ENCODE assay signal across 8 cellular contexts in genomic region chr21:41952568-41953248, GRCh38. TPM values are rescaled to one million over a fixed set of nuclear protein-coding genes. Genes with fewer than 3 reads are reported as not detected.
DNase-seq lines count a peak whose midpoint lies in the region; TF ChIP-seq lines count a peak whose summit lies in the region.

No MANE protein-coding gene starts in this region.

- H3K27me3 Mint-ChIP-seq in Calu3 (ENCODE audit: unreplicated experiment): no peaks in the 10 kb centered on the region
- H3K27me3 Mint-ChIP-seq in endothelial cell (ENCODE audit: unreplicated experiment): peaks cover 24% of the 10 kb centered on the region
- peaks cover 34% of the 10 kb centered on the region for H3K27me3 Mint-ChIP-seq in neural crest cell (ENCODE audit: low read depth)

- H3K4me3 Mint-ChIP-seq in Calu3 (ENCODE audit: low read depth, unreplicated experiment): peak overlapping the region; percentile 71
- peak overlapping the region; percentile 82 for H3K4me3 Mint-ChIP-seq in endothelial cell (ENCODE audit: unreplicated experiment)
- peak overlapping the region; percentile 73 for H3K4me3 Mint-ChIP-seq in neural crest cell

- TF ChIP-seq CTCF in Calu3 (IDR thresholded peaks at IDR 0.05; ENCODE audit: unreplicated experiment): no peak
- TF ChIP-seq CTCF in endothelial cell (IDR thresholded peaks at IDR 0.05; ENCODE audit: unreplicated experiment): no peak
- TF ChIP-seq CTCF in neural crest cell (conservative IDR thresholded peaks at IDR 0.05): no peak
- TF ChIP-seq CTCF in GM10248 (IDR thresholded peaks at IDR 0.05; ENCODE audit: control extremely low read depth, extremely low read depth, low read depth, missing control alignments): no peak

- intact Hi-C loops in Calu3 (cut with micrococcal nuclease; ENCODE audit: unreplicated experiment): no loop called here

- BruUV-seq in Calu3 (replicated peaks; lab: Mats Ljungman, UMichigan): no TSS peak

- DNase-seq in Calu3 (no peak), NCI-H510A (lab: John Stamatoyannopoulos, UW) (peak; percentile 33), endothelial cell (ENCODE audit: low spot score) (no peak), neural crest cell (ENCODE audit: low read depth, low spot score) (no peak), iPS-NIHi7 (ENCODE audit: extremely low spot score) (no peak), GM10248 (ENCODE audit: extremely low spot score) (no peak), EL (no peak)
- DNase-seq in NK-92 treated with Interleukin-12 subunit alpha and Interleukin-12 subunit beta, amount 100 ng/mL, for 24 hours (lab: John Stamatoyannopoulos, UW): no peak

- H3K9me3 Mint-ChIP-seq in Calu3 (ENCODE audit: low read depth, unreplicated experiment): no peaks in the 10 kb centered on the region
- no peaks in the 10 kb centered on the region for H3K9me3 Mint-ChIP-seq in endothelial cell (ENCODE audit: unreplicated experiment)
- H3K9me3 Mint-ChIP-seq in neural crest cell: no peaks in the 10 kb centered on the region

- CTCF ChIA-PET in Calu3 (lab: Charles Lee) (interaction anchor here (0.9 kb wide), 1 partner anchor 168 kb away, joined by 3 read pairs; no protein-coding TSS in a partner anchor), GM10248 (lab: Yijun Ruan, JAX) (interaction anchor here (1.0 to 1.8 kb wide), 5 partner anchors 10 to 492 kb away, joined by 3 to 6 read pairs (median 4); no protein-coding TSS in a partner anchor)

- POLR2A ChIA-PET in GM10248 (lab: Yijun Ruan, JAX): no interaction called here

- H3K4me1 Mint-ChIP-seq in Calu3 (ENCODE audit: low read depth, unreplicated experiment): peaks cover 28% of the 10 kb centered on the region
- peaks cover 29% of the 10 kb centered on the region for H3K4me1 Mint-ChIP-seq in endothelial cell (ENCODE audit: unreplicated experiment)
- H3K4me1 Mint-ChIP-seq in neural crest cell: peaks cover 34% of the 10 kb centered on the region

- H3K27ac Mint-ChIP-seq in Calu3 (ENCODE audit: unreplicated experiment): no peak overlapping the region
- peak overlapping the region; percentile 67 for H3K27ac Mint-ChIP-seq in endothelial cell (ENCODE audit: unreplicated experiment)
- no peak overlapping the region for H3K27ac Mint-ChIP-seq in neural crest cell (ENCODE audit: unreplicated experiment)

- H3K36me3 Mint-ChIP-seq in Calu3 (ENCODE audit: insufficient read depth, unreplicated experiment): peaks cover 22% of the 10 kb centered on the region
- peaks cover 9% of the 10 kb centered on the region for H3K36me3 Mint-ChIP-seq in endothelial cell (ENCODE audit: low read depth, unreplicated experiment)
- peaks cover 2% of the 10 kb centered on the region for H3K36me3 Mint-ChIP-seq in neural crest cell (ENCODE audit: low read depth)

RNA-seq across cellular contexts. Expression of gene C2CD2, which starts 1.1 kb away (rescaled TPM):
- total RNA-seq in Calu3 (2022) (13.6 and 15.8 TPM in 2 replicates), endothelial cell (ENCODE audit: unreplicated experiment) (34.3 TPM), neural crest cell (12.5 and 13.0 TPM in 2 replicates)

RNA-seq across cellular contexts. Expression of gene ZBTB21, which starts 57.5 kb away (rescaled TPM):
- total RNA-seq in Calu3 (2022): 14.5 and 17.3 TPM in 2 replicates
- 8.4 TPM for total RNA-seq in endothelial cell (ENCODE audit: unreplicated experiment)
- 16.4 and 16.6 TPM in 2 replicates for total RNA-seq in neural crest cell
